Comparison of ENCODE assay signal across 1 cellular context in the genomic region with DNA sequence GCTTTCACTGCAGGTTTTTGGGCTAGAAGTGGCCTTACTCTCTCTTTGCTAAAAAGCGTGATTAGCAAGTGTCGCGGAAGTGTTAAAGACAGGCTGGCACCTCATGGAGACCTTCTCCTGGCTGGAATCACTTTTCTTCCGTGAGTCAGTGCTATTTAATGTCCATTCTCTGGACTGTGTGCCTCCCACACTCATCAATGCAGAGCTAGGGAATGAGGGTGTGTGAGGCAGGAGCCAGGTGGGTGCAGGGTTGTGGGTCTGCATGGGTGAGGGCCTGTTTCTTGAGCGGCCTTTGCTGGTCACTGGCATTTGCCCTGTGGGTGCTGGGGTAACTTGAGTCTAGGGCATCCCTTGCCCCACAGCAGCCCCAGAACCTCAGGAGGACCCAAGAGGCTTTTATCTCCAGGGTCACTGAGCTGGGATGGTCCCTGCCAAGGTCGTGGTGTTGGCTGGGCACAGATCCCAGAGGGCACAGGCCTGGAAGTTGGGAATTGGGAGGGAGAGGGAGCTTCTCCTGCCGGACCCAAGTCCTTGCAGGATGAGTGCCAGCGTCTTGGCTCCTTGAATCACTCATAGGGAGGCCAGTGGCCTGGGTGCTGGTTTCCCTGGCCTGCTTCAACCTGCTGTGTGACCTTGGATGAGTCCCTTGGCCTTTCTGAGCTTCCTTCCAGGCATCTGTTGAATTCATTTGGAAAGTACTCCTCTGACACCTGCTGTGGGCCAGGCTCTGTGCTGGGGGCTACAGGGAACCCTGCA.
TF ChIP-seq lines count a peak whose summit lies in the region.

No MANE protein-coding gene starts in this region.

TF ChIP-seq in WTC11, 78 proteins besides CTCF, POLR2A, EP300 and RAD21 (continued from another document):
- TF ChIP-seq USF1 (CRISPR knock-in tag; IDR thresholded peaks at IDR 0.05) (no peak), ATF3 (CRISPR knock-in tag; conservative IDR thresholded peaks at IDR 0.05) (no peak), MYBL2 (CRISPR knock-in tag; IDR thresholded peaks at IDR 0.05) (no peak), NFYB (CRISPR knock-in tag; conservative IDR thresholded peaks at IDR 0.05; ENCODE audit: low read depth) (no peak)
- TF ChIP-seq, protein P1, sequence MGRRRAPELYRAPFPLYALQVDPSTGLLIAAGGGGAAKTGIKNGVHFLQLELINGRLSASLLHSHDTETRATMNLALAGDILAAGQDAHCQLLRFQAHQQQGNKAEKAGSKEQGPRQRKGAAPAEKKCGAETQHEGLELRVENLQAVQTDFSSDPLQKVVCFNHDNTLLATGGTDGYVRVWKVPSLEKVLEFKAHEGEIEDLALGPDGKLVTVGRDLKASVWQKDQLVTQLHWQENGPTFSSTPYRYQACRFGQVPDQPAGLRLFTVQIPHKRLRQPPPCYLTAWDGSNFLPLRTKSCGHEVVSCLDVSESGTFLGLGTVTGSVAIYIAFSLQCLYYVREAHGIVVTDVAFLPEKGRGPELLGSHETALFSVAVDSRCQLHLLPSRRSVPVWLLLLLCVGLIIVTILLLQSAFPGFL (CRISPR knock-in tag; IDR thresholded peaks at IDR 0.05; ENCODE audit: borderline replicate concordance): no peak
TF ChIP-seq in WTC11: peak in this region for 0.
